In the genomic region with DNA sequence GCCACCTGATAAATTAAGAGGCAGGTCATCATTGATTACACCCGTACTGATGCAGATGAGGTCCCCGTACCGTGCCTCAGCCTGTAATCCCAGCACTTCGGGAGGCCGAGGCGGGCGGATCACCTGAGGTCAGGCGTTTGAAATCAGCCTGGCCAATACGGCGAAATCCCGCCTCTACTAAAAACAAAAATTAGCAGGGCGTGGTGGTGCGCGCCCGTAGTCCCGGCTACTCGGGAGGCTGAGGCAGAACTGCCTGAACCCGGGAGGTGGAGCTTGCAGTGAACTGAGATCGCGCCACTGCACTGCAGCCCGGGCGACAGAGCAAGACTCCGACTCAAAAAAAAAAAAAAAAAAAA, we compare ENCODE assay signal across 1 cellular context.
TF ChIP-seq lines count a peak whose summit lies in the region.

No MANE protein-coding gene starts in this region.

TF ChIP-seq in HCT116, 20 proteins besides CTCF, POLR2A, EP300 and RAD21:
- TF ChIP-seq, protein P1, sequence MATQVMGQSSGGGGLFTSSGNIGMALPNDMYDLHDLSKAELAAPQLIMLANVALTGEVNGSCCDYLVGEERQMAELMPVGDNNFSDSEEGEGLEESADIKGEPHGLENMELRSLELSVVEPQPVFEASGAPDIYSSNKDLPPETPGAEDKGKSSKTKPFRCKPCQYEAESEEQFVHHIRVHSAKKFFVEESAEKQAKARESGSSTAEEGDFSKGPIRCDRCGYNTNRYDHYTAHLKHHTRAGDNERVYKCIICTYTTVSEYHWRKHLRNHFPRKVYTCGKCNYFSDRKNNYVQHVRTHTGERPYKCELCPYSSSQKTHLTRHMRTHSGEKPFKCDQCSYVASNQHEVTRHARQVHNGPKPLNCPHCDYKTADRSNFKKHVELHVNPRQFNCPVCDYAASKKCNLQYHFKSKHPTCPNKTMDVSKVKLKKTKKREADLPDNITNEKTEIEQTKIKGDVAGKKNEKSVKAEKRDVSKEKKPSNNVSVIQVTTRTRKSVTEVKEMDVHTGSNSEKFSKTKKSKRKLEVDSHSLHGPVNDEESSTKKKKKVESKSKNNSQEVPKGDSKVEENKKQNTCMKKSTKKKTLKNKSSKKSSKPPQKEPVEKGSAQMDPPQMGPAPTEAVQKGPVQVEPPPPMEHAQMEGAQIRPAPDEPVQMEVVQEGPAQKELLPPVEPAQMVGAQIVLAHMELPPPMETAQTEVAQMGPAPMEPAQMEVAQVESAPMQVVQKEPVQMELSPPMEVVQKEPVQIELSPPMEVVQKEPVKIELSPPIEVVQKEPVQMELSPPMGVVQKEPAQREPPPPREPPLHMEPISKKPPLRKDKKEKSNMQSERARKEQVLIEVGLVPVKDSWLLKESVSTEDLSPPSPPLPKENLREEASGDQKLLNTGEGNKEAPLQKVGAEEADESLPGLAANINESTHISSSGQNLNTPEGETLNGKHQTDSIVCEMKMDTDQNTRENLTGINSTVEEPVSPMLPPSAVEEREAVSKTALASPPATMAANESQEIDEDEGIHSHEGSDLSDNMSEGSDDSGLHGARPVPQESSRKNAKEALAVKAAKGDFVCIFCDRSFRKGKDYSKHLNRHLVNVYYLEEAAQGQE (IDR thresholded peaks at IDR 0.05; ENCODE audit: low read depth) = no peak
- TF ChIP-seq SIN3A (IDR thresholded peaks at IDR 0.05; ENCODE audit: low read depth) (no peak), YY1 (IDR thresholded peaks at IDR 0.05; ENCODE audit: extremely low read depth, insufficient replicate concordance, low read depth, low read length) (no peak), ZNF274 (IDR thresholded peaks at IDR 0.05; ENCODE audit: low read depth, low read length) (no peak), EZH2phosphoT487 (IDR thresholded peaks at IDR 0.05; ENCODE audit: borderline replicate concordance) (no peak), CEBPB (IDR thresholded peaks at IDR 0.05; ENCODE audit: low read depth) (no peak), MAX (IDR thresholded peaks at IDR 0.05) (no peak), ZFX (IDR thresholded peaks at IDR 0.05) (no peak), EGR1 (IDR thresholded peaks at IDR 0.05; ENCODE audit: low read depth) (no peak), CBX3 (IDR thresholded peaks at IDR 0.05; ENCODE audit: low read depth) (no peak), FOSL1 (IDR thresholded peaks at IDR 0.05; ENCODE audit: low read depth) (no peak), ELF1 (IDR thresholded peaks at IDR 0.05; ENCODE audit: borderline replicate concordance, low read depth) (no peak)
TF ChIP-seq in HCT116: peak in this region for 0.
